8 cellular contexts compared by ENCODE assay signal in the genomic region with DNA sequence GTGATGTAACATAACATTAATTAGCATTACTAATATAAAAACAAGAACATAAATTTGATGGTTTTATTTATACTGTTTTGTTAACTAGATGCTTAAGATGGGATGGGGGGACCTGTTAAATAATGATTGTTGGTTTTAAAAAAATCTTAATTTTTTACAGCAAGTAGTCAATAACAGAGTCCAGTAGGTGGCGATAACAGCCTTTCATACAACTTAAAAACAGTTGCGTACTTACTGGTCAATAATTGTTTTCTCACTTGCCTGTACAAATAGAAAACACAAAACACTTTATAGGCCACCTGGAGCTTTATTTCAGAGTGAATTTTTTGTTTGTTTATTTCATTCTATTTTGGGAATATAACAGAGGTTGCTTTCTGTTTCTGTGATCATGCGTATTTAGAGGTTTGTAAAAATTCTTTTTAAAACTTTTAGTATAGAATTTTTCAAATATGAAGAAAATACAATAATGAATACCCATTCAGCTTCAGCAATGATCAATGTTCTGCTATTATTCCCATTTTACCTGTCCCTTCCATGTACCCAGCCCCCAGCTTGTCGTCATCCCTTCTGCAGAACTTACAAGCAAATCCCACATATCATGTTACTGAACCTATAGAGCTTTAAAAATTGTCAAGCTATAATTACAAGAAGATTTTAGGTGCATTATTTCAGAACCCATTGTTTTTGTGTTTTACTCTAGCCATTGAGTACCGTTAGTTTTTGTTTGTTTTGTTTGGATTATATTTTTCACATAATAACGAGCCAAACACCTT.
DNase-seq lines count a peak whose midpoint lies in the region; ATAC-seq and TF ChIP-seq lines count a peak whose summit lies in the region.

No MANE protein-coding gene starts in this region.

- TF ChIP-seq POLR2A in body of pancreas (IDR thresholded peaks at IDR 0.05) (no peak), uterus (IDR thresholded peaks at IDR 0.05) (no peak)

- H3K9me3 Mint-ChIP-seq in HFFc6: no peaks in the 10 kb centered on the region

- H3K4me3 ChIP-seq in body of pancreas (no peak overlapping the region), uterus (no peak overlapping the region)

- no peak overlapping the region for H3K27ac Mint-ChIP-seq in HFFc6

- ATAC-seq in body of pancreas: peak; percentile 65

- DNase-seq in COLO668 (lab: John Stamatoyannopoulos, UW; ENCODE audit: unreplicated experiment): peak; percentile 26
- DNase-seq in HFFc6: peak; percentile 48
- DNase-seq in NCI-H446 (lab: John Stamatoyannopoulos, UW): peak; percentile 25 to 77
- peak in 1 of 4 donors; percentile 28 for DNase-seq in body of pancreas
- DNase-seq in kidney glomerular epithelial cell (lab: John Stamatoyannopoulos, UW): peak; percentile 38
- DNase-seq in uterus: no peak
- DNase-seq in activated CD4-positive, CD25-positive, alpha-beta regulatory T cell treated with anti-CD3 and anti-CD28 coated beads, Interleukin-2, amount 50 U/mL, for 72 hours: no peak
- no peak for DNase-seq in activated CD8-positive, alpha-beta memory T cell treated with anti-CD3 and anti-CD28 coated beads, Interleukin-2, amount 50 U/mL, for 48 hours

- no peaks in the 10 kb centered on the region for H3K9me3 ChIP-seq in body of pancreas
- H3K9me3 ChIP-seq in uterus: no peaks in the 10 kb centered on the region

- intact Hi-C loops in body of pancreas (cut with DNase I): loop anchor here (10.0 kb wide), 1 partner anchor 555 kb away; no protein-coding TSS in a partner anchor
- intact Hi-C loops in uterus (cut with DNase I; ENCODE audit: low total_unique reads): no loop called here

- H3K4me1 Mint-ChIP-seq in HFFc6 (ENCODE audit: low read depth): peaks cover 10% of the 10 kb centered on the region

- H3K4me1 ChIP-seq in body of pancreas (no peaks in the 10 kb centered on the region), uterus (no peaks in the 10 kb centered on the region)

- WGBS in body of pancreas, 2 donors: 40 to 47% methylated on average over 6 of the region's 6 CpGs

- TF ChIP-seq CTCF in HFFc6 (IDR thresholded peaks at IDR 0.05) (peak; percentile 85), body of pancreas (IDR thresholded peaks at IDR 0.05) (peak; percentile 40 to 73 (median 66)), uterus (IDR thresholded peaks at IDR 0.05) (peak; percentile 29 to 52 (median 43))

- H3K27me3 Mint-ChIP-seq in HFFc6 (ENCODE audit: insufficient read depth): no peaks in the 10 kb centered on the region

- no peak overlapping the region for H3K27ac ChIP-seq in body of pancreas
- H3K27ac ChIP-seq in uterus: no peak overlapping the region

- H3K27me3 ChIP-seq in body of pancreas (no peaks in the 10 kb centered on the region), uterus (no peaks in the 10 kb centered on the region)

- H3K36me3 Mint-ChIP-seq in HFFc6 (ENCODE audit: low read depth): peaks cover 2% of the 10 kb centered on the region; the same call in 1 of the 2 replicates

- no peak overlapping the region for H3K4me3 Mint-ChIP-seq in HFFc6

- no peaks in the 10 kb centered on the region for H3K36me3 ChIP-seq in body of pancreas (replicated peaks in 1 of 2; ENCODE audit: insufficient read depth in 1 of 2, low read depth in 2 of 2)
- no peaks in the 10 kb centered on the region for H3K36me3 ChIP-seq in uterus

Comparison
In these comparisons a context has a peak if more than half of its experiments do, and no peak if none do; other contexts are left out.
1. DNase-seq: peak in COLO668 (single experiment), HFFc6 (single experiment), NCI-H446 (2 of 2) and kidney glomerular epithelial cell (single experiment); none in uterus (0 of 2), activated CD4-positive, CD25-positive, alpha-beta regulatory T cell treated with anti-CD3 and anti-CD28 coated beads, Interleukin-2, amount 50 U/mL, for 72 hours (single experiment) and activated CD8-positive, alpha-beta memory T cell treated with anti-CD3 and anti-CD28 coated beads, Interleukin-2, amount 50 U/mL, for 48 hours (single experiment).
2. Peak in every context shown above with its lines, with median percentiles within 50 percentile points of each other: CTCF ChIP-seq.